ENCODE assay signal across 22 cellular contexts in the genomic region with DNA sequence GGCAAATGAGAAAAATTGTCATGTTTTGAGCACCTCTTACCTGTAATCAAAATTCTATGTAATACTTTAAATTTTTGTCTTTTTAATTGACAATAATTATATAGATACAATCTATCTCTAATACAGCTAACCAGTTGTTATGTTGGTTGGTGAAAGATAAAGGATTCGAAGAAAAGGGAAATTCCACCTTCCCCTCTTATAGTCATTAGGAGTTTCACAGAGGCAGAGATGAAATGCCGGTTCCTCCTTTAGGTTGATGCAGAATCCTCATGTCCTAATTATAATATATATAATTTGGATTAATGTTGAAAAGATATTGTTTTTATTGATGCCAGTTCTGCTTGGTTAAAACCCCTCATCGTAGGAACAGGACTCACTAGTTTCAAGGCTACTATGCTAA.
"Had no signal": no experiment of that assay in that cellular context is flagged by ENCODE, and none has a peak within 500 bp of the region (broad histone marks: within the 10 kb centered on the region; RNA-seq: fewer than 3 reads in every experiment).

No MANE protein-coding gene starts in this region.

- H3K27me3 ChIP-seq: body of pancreas, sigmoid colon had no signal

- H3K27ac Mint-ChIP-seq: activated CD8-positive, alpha-beta memory T cell treated with anti-CD3 and anti-CD28 coated beads, Interleukin-2, amount 10 ng/mL, durations not matched to agents 7 days and 5 days; type B pancreatic cell had no signal

- H3K4me3 Mint-ChIP-seq: activated CD8-positive, alpha-beta memory T cell treated with anti-CD3 and anti-CD28 coated beads, Interleukin-2, amount 10 ng/mL, durations not matched to agents 7 days and 5 days; activated CD8-positive, alpha-beta T cell treated with anti-CD3 and anti-CD28 coated beads for 36 hours; activated naive CD4-positive, alpha-beta T cell treated with anti-CD3 and anti-CD28 coated beads, Interleukin-2, amount 50 U/mL, for 24 hours; activated T-helper 1 cell treated with anti-CD3 and anti-CD28 coated beads, Interleukin-12 subunit alpha, Interleukin-12 subunit beta, Interleukin-2, Interleukin-4 antibody, amounts not matched to agents 30 ng/mL and 10 ng/mL and 1 ng/mL, durations not matched to agents 14 hours and 24 hours and 36 hours; mesothelial cell of epicardium; naive thymus-derived CD8-positive, alpha-beta T cell; type B pancreatic cell had no signal

- H3K4me1 ChIP-seq: body of pancreas, sigmoid colon had no signal

- H3K27me3 Mint-ChIP-seq: activated CD8-positive, alpha-beta memory T cell treated with anti-CD3 and anti-CD28 coated beads, Interleukin-2, amount 10 ng/mL, durations not matched to agents 7 days and 5 days; activated CD8-positive, alpha-beta T cell treated with anti-CD3 and anti-CD28 coated beads for 36 hours; activated naive CD4-positive, alpha-beta T cell treated with anti-CD3 and anti-CD28 coated beads, Interleukin-2, amount 50 U/mL, for 24 hours; naive thymus-derived CD8-positive, alpha-beta T cell; progenitor cell of endocrine pancreas; type B pancreatic cell had no signal

- H3K4me1 Mint-ChIP-seq: activated naive CD4-positive, alpha-beta T cell treated with anti-CD3 and anti-CD28 coated beads, Interleukin-2, amount 50 U/mL, for 24 hours; mesothelial cell of epicardium had no signal

- H3K4me3 ChIP-seq: body of pancreas, sigmoid colon, smooth muscle cell, thoracic aorta had no signal

- H3K9me3 ChIP-seq: body of pancreas, sigmoid colon, thoracic aorta had no signal

- DNase-seq: activated CD4-positive, alpha-beta T cell treated with anti-CD3 and anti-CD28 coated beads for 48 hours; activated CD8-positive, alpha-beta memory T cell treated with anti-CD3 and anti-CD28 coated beads, Interleukin-2, amount 10 ng/mL, durations not matched to agents 7 days and 5 days; activated CD8-positive, alpha-beta T cell treated with anti-CD3 and anti-CD28 coated beads for 36 hours; activated gamma-delta T cell treated with Interleukin-2 at 50 U/mL for 16 hours; activated T-cell treated with anti-CD3 and anti-CD28 coated beads for 4 hours; anterior cingulate cortex; body of pancreas; left ventricle myocardium superior; mammary epithelial cell; naive thymus-derived CD8-positive, alpha-beta T cell; retina; sigmoid colon; stimulated activated CD4-positive, alpha-beta T cell treated with anti-CD3 and anti-CD28 coated beads, Interleukin-15, amount 100 ng/mL, for 24 hours; stimulated activated naive CD4-positive, alpha-beta T cell treated with Interleukin-2 at 50 U/mL for 16 hours; T-helper 9 cell had no signal

- H3K9me3 Mint-ChIP-seq: activated CD8-positive, alpha-beta T cell treated with anti-CD3 and anti-CD28 coated beads for 36 hours; activated naive CD4-positive, alpha-beta T cell treated with anti-CD3 and anti-CD28 coated beads, Interleukin-2, amount 50 U/mL, for 24 hours; activated T-helper 1 cell treated with anti-CD3 and anti-CD28 coated beads, Interleukin-12 subunit alpha, Interleukin-12 subunit beta, Interleukin-2, Interleukin-4 antibody, amounts not matched to agents 30 ng/mL and 10 ng/mL and 1 ng/mL, durations not matched to agents 14 hours and 24 hours and 36 hours; naive thymus-derived CD8-positive, alpha-beta T cell; type B pancreatic cell had no signal

- H3K27ac ChIP-seq: body of pancreas, sigmoid colon, thoracic aorta had no signal
